ENCODE assay signal across 20 cellular contexts in the genomic region with DNA sequence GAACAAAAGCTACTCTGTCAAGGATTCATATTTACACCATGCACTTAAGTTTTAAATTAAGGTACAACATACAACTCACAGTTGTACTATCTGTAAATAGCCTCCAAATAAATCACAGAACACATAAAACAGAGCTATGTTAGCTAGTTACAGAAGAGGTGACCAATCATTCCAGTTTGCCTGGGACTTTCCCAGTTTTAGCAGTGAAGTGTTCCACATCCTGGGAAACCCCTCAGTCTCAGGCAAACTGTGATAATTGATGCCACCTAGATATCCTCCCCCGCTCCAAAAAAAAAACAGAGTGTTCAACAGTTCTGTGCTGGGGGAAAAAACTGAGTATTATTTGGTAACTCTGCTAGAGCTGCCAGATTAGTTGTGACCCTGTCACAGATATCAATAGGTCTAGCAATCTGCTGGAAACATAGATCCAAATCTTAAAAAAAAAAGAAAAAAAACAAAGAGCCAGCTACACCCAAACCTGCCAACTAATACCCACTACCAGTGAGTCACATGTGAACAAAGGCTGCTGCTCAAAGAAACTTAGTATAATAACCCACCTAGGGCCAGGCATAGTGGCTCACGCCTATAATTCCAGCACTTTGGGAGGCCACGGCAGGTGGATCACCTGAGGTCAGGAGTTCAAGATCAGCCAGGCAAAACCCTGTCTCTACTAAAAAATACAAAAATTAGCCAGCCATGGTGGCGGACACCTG. TPM values are rescaled to one million over a fixed set of nuclear protein-coding genes. Genes with fewer than 3 reads are reported as not detected.
DNase-seq lines count a peak whose midpoint lies in the region; ATAC-seq, FAIRE-seq and TF ChIP-seq lines count a peak whose summit lies in the region.
"Had no signal": no experiment of that assay in that cellular context is flagged by ENCODE, and none has a peak within 500 bp of the region (broad histone marks: within the 10 kb centered on the region; RNA-seq: fewer than 3 reads in every experiment).

No MANE protein-coding gene starts in this region.

- no peak for TF ChIP-seq CTCF in PC-9 (conservative IDR thresholded peaks at IDR 0.05)
- no peak for TF ChIP-seq CTCF in epithelial cell of esophagus (IDR thresholded peaks at IDR 0.05; ENCODE audit: insufficient read depth, low read depth, low read length, missing control alignments)
- no peak for TF ChIP-seq CTCF in kidney (IDR thresholded peaks at IDR 0.05; ENCODE audit: borderline replicate concordance, extremely low read depth, insufficient read depth)

- H3K36me3 Mint-ChIP-seq in CD4-positive, CD25-positive, alpha-beta regulatory T cell: peaks cover 32% of the 10 kb centered on the region
- H3K36me3 Mint-ChIP-seq in T-helper 2 cell treated with Interferon-gamma antibody and Interleukin-4, amounts not matched to agents 5 μg/mL and 100 μg/mL, for 36 hours (ENCODE audit: low read depth): peaks cover 36% of the 10 kb centered on the region

- H3F3A ChIP-seq in PC-9 (ENCODE audit: insufficient read depth, low read depth): no peaks in the 10 kb centered on the region; the same call in 1 of the 2 replicates

- H3K27me3 ChIP-seq in CD4-positive, CD25-positive, alpha-beta regulatory T cell (ENCODE audit: control insufficient read depth, insufficient read depth, low read length): no peaks in the 10 kb centered on the region
- H3K27me3 ChIP-seq in PC-9 (ENCODE audit: insufficient read depth, low read depth): no peaks in the 10 kb centered on the region
- H3K27me3 ChIP-seq: body of pancreas, colonic mucosa, upper lobe of right lung had no signal

- H3K4me3 ChIP-seq in CD4-positive, CD25-positive, alpha-beta regulatory T cell (ENCODE audit: low read depth, low read length): peak overlapping the region; percentile 13
- no peak overlapping the region for H3K4me3 ChIP-seq in PC-9
- no peak overlapping the region for H3K4me3 ChIP-seq in epithelial cell of esophagus (ENCODE audit: low read length)
- peak overlapping the region in 1 of 2 donors; percentile 6 for H3K4me3 ChIP-seq in kidney (ENCODE audit: low read length in 2 of 2)
- H3K4me3 ChIP-seq: body of pancreas, colonic mucosa, upper lobe of right lung had no signal

- POLR2A ChIA-PET in PC-9 (lab: Charles Lee; ENCODE audit: unreplicated experiment): interaction anchor here (0.6 kb wide), 1 partner anchor 330 kb away, joined by 5 read pairs; no protein-coding TSS in a partner anchor

- H3K4me3 Mint-ChIP-seq in CD4-positive, CD25-positive, alpha-beta regulatory T cell: peak overlapping the region in 1 of 4 donors; percentile 89
- no peak overlapping the region for H3K4me3 Mint-ChIP-seq in T-helper 2 cell treated with Interferon-gamma antibody and Interleukin-4, amounts not matched to agents 5 μg/mL and 100 μg/mL, for 36 hours
- H3K4me3 Mint-ChIP-seq: activated CD4-positive, alpha-beta T cell treated with anti-CD3 and anti-CD28 coated beads, Interleukin-2, amount 10 ng/mL, durations not matched to agents 7 days and 5 days; nephron progenitor cell had no signal

- H3K27ac Mint-ChIP-seq in CD4-positive, CD25-positive, alpha-beta regulatory T cell: no peak overlapping the region
- no peak overlapping the region for H3K27ac Mint-ChIP-seq in T-helper 2 cell treated with Interferon-gamma antibody and Interleukin-4, amounts not matched to agents 5 μg/mL and 100 μg/mL, for 36 hours
- H3K27ac Mint-ChIP-seq: activated CD4-positive, alpha-beta T cell treated with anti-CD3 and anti-CD28 coated beads, Interleukin-2, amount 10 ng/mL, durations not matched to agents 7 days and 5 days; activated naive CD4-positive, alpha-beta T cell treated with anti-CD3 and anti-CD28 coated beads, Interleukin-2, amount 50 U/mL, for 24 hours; nephron progenitor cell had no signal

- peaks cover 60% of the 10 kb centered on the region for H4K20me1 ChIP-seq in PC-9 (ENCODE audit: insufficient read depth)

- no peaks in the 10 kb centered on the region for H3K9me2 ChIP-seq in PC-9 (ENCODE audit: insufficient read depth)

- CTCF ChIA-PET in PC-9 (lab: Charles Lee): no interaction called here

- H3K79me2 ChIP-seq in PC-9 (ENCODE audit: low read depth): peaks cover 95% of the 10 kb centered on the region

- H2AFZ ChIP-seq in PC-9: no peak overlapping the region

- FAIRE-seq in kidney (lab: Jason Lieb, UNC): no peak
- FAIRE-seq: H1 had no signal

- intact Hi-C loops in PC-9 (cut with micrococcal nuclease; ENCODE audit: unreplicated experiment) (no loop called here), kidney (cut with DNase I) (no loop called here)

- H3K4me1 ChIP-seq in CD4-positive, CD25-positive, alpha-beta regulatory T cell (ENCODE audit: control insufficient read depth, insufficient read depth, low read length, poor library complexity, severe bottlenecking): peaks cover 53% of the 10 kb centered on the region
- H3K4me1 ChIP-seq in PC-9 (replicated peaks; ENCODE audit: insufficient read depth) (peaks cover 45% of the 10 kb centered on the region), kidney (ENCODE audit: control insufficient read depth in 1 of 2, insufficient read depth in 1 of 2, low read depth in 1 of 2, low read length in 2 of 2) (peaks cover 12 to 15% of the 10 kb centered on the region in 2 donors)
- H3K4me1 ChIP-seq: colonic mucosa had no signal

- no peaks in the 10 kb centered on the region for H3K9me3 ChIP-seq in CD4-positive, CD25-positive, alpha-beta regulatory T cell (ENCODE audit: control insufficient read depth in 2 of 2, low read length in 2 of 2)
- no peaks in the 10 kb centered on the region for H3K9me3 ChIP-seq in PC-9 (ENCODE audit: insufficient read depth, low read depth)
- H3K9me3 ChIP-seq in kidney (ENCODE audit: control insufficient read depth in 1 of 2, low read length in 2 of 2): no peaks in the 10 kb centered on the region
- H3K9me3 ChIP-seq: body of pancreas, colonic mucosa, upper lobe of right lung had no signal

- no peak overlapping the region for H3K9ac ChIP-seq in kidney (ENCODE audit: low read length in 2 of 2)

- DNase-seq in CD4-positive, CD25-positive, alpha-beta regulatory T cell: no peak
- DNase-seq in ELR (ENCODE audit: low read depth) (peak; percentile 14), PC-9 (no peak), epithelial cell of esophagus (ENCODE audit: low read depth) (peak; percentile 52), kidney (no peak), NCI-H2227 (lab: John Stamatoyannopoulos, UW; ENCODE audit: unreplicated experiment) (no peak)
- DNase-seq in T-helper 2 cell treated with Interferon-gamma antibody and Interleukin-4, amounts not matched to agents 5 μg/mL and 100 μg/mL, for 36 hours (ENCODE audit: low spot score): no peak
- DNase-seq: activated CD4-positive, alpha-beta T cell treated with anti-CD3 and anti-CD28 coated beads, Interleukin-2, amount 10 ng/mL, durations not matched to agents 7 days and 5 days; body of pancreas; colonic mucosa; left colon; NCI-H1694; NCI-H345; nephron progenitor cell; NK-92 treated with Interleukin-12 subunit alpha and Interleukin-12 subunit beta, amount 100 ng/mL, for 24 hours; stimulated activated CD4-positive, alpha-beta T cell treated with anti-CD3 and anti-CD28 coated beads, Interleukin-2, amount 100 ng/mL, for 24 hours; upper lobe of right lung had no signal

- peaks cover 0 to 2% (median 0%) of the 10 kb centered on the region in 7 donors for H3K9me3 Mint-ChIP-seq in CD4-positive, CD25-positive, alpha-beta regulatory T cell
- peaks cover 4% of the 10 kb centered on the region for H3K9me3 Mint-ChIP-seq in T-helper 2 cell treated with Interferon-gamma antibody and Interleukin-4, amounts not matched to agents 5 μg/mL and 100 μg/mL, for 36 hours
- H3K9me3 Mint-ChIP-seq: activated naive CD4-positive, alpha-beta T cell treated with anti-CD3 and anti-CD28 coated beads, Interleukin-2, amount 50 U/mL, for 24 hours had no signal

- no peak for ATAC-seq in CD4-positive, CD25-positive, alpha-beta regulatory T cell (ENCODE audit: low read depth in 2 of 2)
- ATAC-seq in HG03520 (IDR thresholded peaks at IDR 0.05; ENCODE audit: unreplicated experiment): no peak
- ATAC-seq: body of pancreas, left colon, upper lobe of right lung had no signal

- peaks cover 22% of the 10 kb centered on the region for H3K36me3 ChIP-seq in CD4-positive, CD25-positive, alpha-beta regulatory T cell (ENCODE audit: control insufficient read depth, insufficient read depth, low read length)
- H3K36me3 ChIP-seq in PC-9 (ENCODE audit: low read depth): peaks cover 47% of the 10 kb centered on the region
- no peaks in the 10 kb centered on the region for H3K36me3 ChIP-seq in kidney (ENCODE audit: control insufficient read depth in 1 of 2, insufficient read depth in 2 of 2, low read length in 2 of 2)
- H3K36me3 ChIP-seq: colonic mucosa had no signal

- BruUV-seq in PC-9 (replicated peaks; lab: Mats Ljungman, UMichigan): no TSS peak

- no peak overlapping the region for H3K4me2 ChIP-seq in PC-9

- no peak overlapping the region for H3K27ac ChIP-seq in CD4-positive, CD25-positive, alpha-beta regulatory T cell (ENCODE audit: insufficient read depth, low read length, poor library complexity, severe bottlenecking)
- 0 out of 2 replicates have a peak overlapping the region, but pooled peaks have one; percentile 24 for H3K27ac ChIP-seq in PC-9
- H3K27ac ChIP-seq in kidney (ENCODE audit: low read depth in 2 of 2, low read length in 2 of 2): no peak overlapping the region
- H3K27ac ChIP-seq: body of pancreas, colonic mucosa, upper lobe of right lung had no signal

- H3K27me3 Mint-ChIP-seq in CD4-positive, CD25-positive, alpha-beta regulatory T cell: no peaks in the 10 kb centered on the region
- H3K27me3 Mint-ChIP-seq in T-helper 2 cell treated with Interferon-gamma antibody and Interleukin-4, amounts not matched to agents 5 μg/mL and 100 μg/mL, for 36 hours (ENCODE audit: low read depth): no peaks in the 10 kb centered on the region
- H3K27me3 Mint-ChIP-seq: activated CD4-positive, alpha-beta T cell treated with anti-CD3 and anti-CD28 coated beads, Interleukin-2, amount 10 ng/mL, durations not matched to agents 7 days and 5 days; activated naive CD4-positive, alpha-beta T cell treated with anti-CD3 and anti-CD28 coated beads, Interleukin-2, amount 50 U/mL, for 24 hours had no signal

- peaks cover 48 to 77% (median 66%) of the 10 kb centered on the region in 4 donors for H3K4me1 Mint-ChIP-seq in CD4-positive, CD25-positive, alpha-beta regulatory T cell
- H3K4me1 Mint-ChIP-seq in T-helper 2 cell treated with Interferon-gamma antibody and Interleukin-4, amounts not matched to agents 5 μg/mL and 100 μg/mL, for 36 hours (ENCODE audit: low read depth): peaks cover 34% of the 10 kb centered on the region

RNA-seq across cellular contexts. Expression of gene TBCA, which starts 5.7 kb away (rescaled TPM):
- total RNA-seq in CD4-positive, CD25-positive, alpha-beta regulatory T cell: 94.4 TPM
- polyA plus RNA-seq in CD4-positive, CD25-positive, alpha-beta regulatory T cell: 100 to 1,000 TPM; 184 to 285 (median 208) TPM
- total RNA-seq in PC-9 (2021) (179 and 205 TPM in 2 replicates), kidney (124 TPM)
- polyA plus RNA-seq in kidney (ENCODE audit: insufficient read depth, low read depth, low replicate concordance): 407 TPM

Comparison
In these comparisons a context has a peak if more than half of its experiments do, and no peak if none do; other contexts are left out.
1. DNase-seq: peak in ELR (single experiment) and epithelial cell of esophagus (single experiment); none in CD4-positive, CD25-positive, alpha-beta regulatory T cell (0 of 3), PC-9 (0 of 2), kidney (single experiment), T-helper 2 cell treated with Interferon-gamma antibody and Interleukin-4, amounts not matched to agents 5 μg/mL and 100 μg/mL, for 36 hours (single experiment) and NCI-H2227 (single experiment).